29 cellular contexts compared by ENCODE assay signal in genomic region chr10:97814996-97815395, GRCh38.
"Had no signal": no experiment of that assay in that cellular context is flagged by ENCODE, and none has a peak within 500 bp of the region (broad histone marks: within the 10 kb centered on the region; RNA-seq: fewer than 3 reads in every experiment).

No MANE protein-coding gene starts in this region.

- H3K9me3 Mint-ChIP-seq: stimulated activated effector memory CD8-positive, alpha-beta T cell treated with anti-CD3 and anti-CD28 coated beads, Interleukin-12 subunit alpha, Interleukin-12 subunit beta, amount 100 ng/mL, for 72 hours; stimulated activated memory B cell treated with anti-CD40 and anti-IgM and Interleukin-4, amounts not matched to agents 10 μg/mL and 1 μg/mL and 100 μg/mL, for 72 hours; stimulated activated naive B cell treated with anti-CD40 and anti-IgM and Interleukin-4, amounts not matched to agents 10 μg/mL and 1 μg/mL and 100 μg/mL, for 72 hours; stimulated activated naive CD8-positive, alpha-beta T cell treated with anti-CD3 and anti-CD28 coated beads, Interleukin-15, amount 100 ng/mL, for 72 hours; stimulated activated naive CD8-positive, alpha-beta T cell treated with anti-CD3 and anti-CD28 coated beads, Interleukin-15, Interleukin-2, amounts not matched to agents 100 ng/mL and 50 ng/mL, for 24 hours; type B pancreatic cell had no signal

- H3K4me3 ChIP-seq: stomach, suprapubic skin, testis, thoracic aorta, thyroid gland, tibial artery, tibial nerve, transverse colon, upper lobe of left lung, upper lobe of right lung, uterus, vagina had no signal

- H3K4me1 Mint-ChIP-seq: stimulated activated effector memory CD8-positive, alpha-beta T cell treated with anti-CD3 and anti-CD28 coated beads, Interleukin-12 subunit alpha, Interleukin-12 subunit beta, amount 100 ng/mL, for 72 hours; stimulated activated memory B cell treated with anti-CD40 and anti-IgM and Interleukin-4, amounts not matched to agents 10 μg/mL and 1 μg/mL and 100 μg/mL, for 72 hours; stimulated activated naive B cell treated with anti-CD40 and anti-IgM and Interleukin-4, amounts not matched to agents 10 μg/mL and 1 μg/mL and 100 μg/mL, for 72 hours; stimulated activated naive CD8-positive, alpha-beta T cell treated with anti-CD3 and anti-CD28 coated beads, Interleukin-15, amount 100 ng/mL, for 72 hours had no signal

- H3K36me3 Mint-ChIP-seq: stimulated activated effector memory CD8-positive, alpha-beta T cell treated with anti-CD3 and anti-CD28 coated beads, Interleukin-12 subunit alpha, Interleukin-12 subunit beta, amount 100 ng/mL, for 72 hours; stimulated activated memory B cell treated with anti-CD40 and anti-IgM and Interleukin-4, amounts not matched to agents 10 μg/mL and 1 μg/mL and 100 μg/mL, for 72 hours; stimulated activated naive B cell treated with anti-CD40 and anti-IgM and Interleukin-4, amounts not matched to agents 10 μg/mL and 1 μg/mL and 100 μg/mL, for 72 hours; type B pancreatic cell had no signal

- ATAC-seq: stimulated activated effector memory CD8-positive, alpha-beta T cell treated with anti-CD3 and anti-CD28 coated beads, Interleukin-12 subunit alpha, Interleukin-12 subunit beta, amount 100 ng/mL, for 72 hours; stimulated activated memory B cell treated with anti-CD40 and anti-IgM and Interleukin-4, amounts not matched to agents 10 μg/mL and 1 μg/mL and 100 μg/mL, for 72 hours; stimulated activated naive B cell treated with anti-CD40 and anti-IgM and Interleukin-4, amounts not matched to agents 10 μg/mL and 1 μg/mL and 100 μg/mL, for 72 hours; stimulated activated naive CD8-positive, alpha-beta T cell treated with anti-CD3 and anti-CD28 coated beads, Interleukin-15, amount 100 ng/mL, for 72 hours; stimulated activated naive CD8-positive, alpha-beta T cell treated with anti-CD3 and anti-CD28 coated beads, Interleukin-15, Interleukin-2, amounts not matched to agents 100 U/mL and 50 U/mL, for 24 hours; upper lobe of right lung had no signal

- H3K27ac ChIP-seq: stomach, suprapubic skin, testis, thoracic aorta, thyroid gland, tibial artery, tibial nerve, transverse colon, upper lobe of left lung, upper lobe of right lung, uterus, vagina had no signal

- H3K27me3 ChIP-seq: testis, thyroid gland, tibial nerve, transverse colon, upper lobe of left lung, upper lobe of right lung, uterus, vagina had no signal

- H3K36me3 ChIP-seq: stomach, suprapubic skin, thoracic aorta, thyroid gland, tibial artery, tibial nerve, transverse colon, upper lobe of left lung, upper lobe of right lung, uterus, vagina had no signal

- DNase-seq: stimulated activated CD4-positive, alpha-beta T cell treated with anti-CD3 and anti-CD28 coated beads, Interleukin-2, amount 100 ng/mL, for 48 hours; stimulated activated CD4-positive, alpha-beta T cell treated with anti-CD3 and anti-CD28 coated beads, Interleukin-4, amount 100 ng/mL, for 1 hour; stimulated activated CD4-positive, alpha-beta T cell treated with anti-CD3 and anti-CD28 coated beads, Interleukin-4, amount 100 ng/mL, for 24 hours; stimulated activated CD4-positive, alpha-beta T cell treated with anti-CD3 and anti-CD28 coated beads, Interleukin-4, amount 100 ng/mL, for 4 hours; stimulated activated CD8-positive, alpha-beta memory T cell treated with anti-CD3 and anti-CD28 coated beads, Interleukin-4, amount 100 ng/mL, for 48 hours; stimulated activated naive B cell treated with anti-CD40 and anti-IgM and Interleukin-4, amounts not matched to agents 10 μg/mL and 1 μg/mL and 100 μg/mL, for 72 hours; stimulated activated naive CD4-positive, alpha-beta T cell; stimulated activated naive CD4-positive, alpha-beta T cell treated with Interleukin-2 at 50 U/mL for 16 hours; stimulated activated naive CD8-positive, alpha-beta T cell treated with anti-CD3 and anti-CD28 coated beads, Interleukin-15, amount 100 ng/mL, for 72 hours; stimulated activated naive CD8-positive, alpha-beta T cell treated with anti-CD3 and anti-CD28 coated beads, Interleukin-15, Interleukin-2, amounts not matched to agents 100 U/mL and 50 U/mL, for 24 hours; stomach; substantia nigra; testis; thyroid gland; tibial artery; transverse colon; trophoblast cell; upper lobe of left lung; upper lobe of right lung; uterus had no signal

- H3K4me3 Mint-ChIP-seq: stimulated activated effector memory CD8-positive, alpha-beta T cell treated with anti-CD3 and anti-CD28 coated beads, Interleukin-12 subunit alpha, Interleukin-12 subunit beta, amount 100 ng/mL, for 72 hours; stimulated activated memory B cell treated with anti-CD40 and anti-IgM and Interleukin-4, amounts not matched to agents 10 μg/mL and 1 μg/mL and 100 μg/mL, for 72 hours; stimulated activated naive B cell treated with anti-CD40 and anti-IgM and Interleukin-4, amounts not matched to agents 10 μg/mL and 1 μg/mL and 100 μg/mL, for 72 hours; stimulated activated naive CD8-positive, alpha-beta T cell treated with anti-CD3 and anti-CD28 coated beads, Interleukin-15, amount 100 ng/mL, for 72 hours; stimulated activated naive CD8-positive, alpha-beta T cell treated with anti-CD3 and anti-CD28 coated beads, Interleukin-15, Interleukin-2, amounts not matched to agents 100 ng/mL and 50 ng/mL, for 24 hours; type B pancreatic cell had no signal

- H3K27me3 Mint-ChIP-seq: stimulated activated naive CD8-positive, alpha-beta T cell treated with anti-CD3 and anti-CD28 coated beads, Interleukin-15, amount 100 ng/mL, for 72 hours had no signal

- FAIRE-seq: urothelium cell line had no signal

- H3K9me3 ChIP-seq: stomach, suprapubic skin, testis, thoracic aorta, thyroid gland, tibial artery, tibial nerve, transverse colon, upper lobe of left lung, upper lobe of right lung, uterus, vagina had no signal

- H3K27ac Mint-ChIP-seq: stimulated activated effector memory CD8-positive, alpha-beta T cell treated with anti-CD3 and anti-CD28 coated beads, Interleukin-12 subunit alpha, Interleukin-12 subunit beta, amount 100 ng/mL, for 72 hours; stimulated activated memory B cell treated with anti-CD40 and anti-IgM and Interleukin-4, amounts not matched to agents 10 μg/mL and 1 μg/mL and 100 μg/mL, for 72 hours; stimulated activated naive B cell treated with anti-CD40 and anti-IgM and Interleukin-4, amounts not matched to agents 10 μg/mL and 1 μg/mL and 100 μg/mL, for 72 hours; stimulated activated naive CD8-positive, alpha-beta T cell treated with anti-CD3 and anti-CD28 coated beads, Interleukin-15, Interleukin-2, amounts not matched to agents 100 ng/mL and 50 ng/mL, for 24 hours; type B pancreatic cell had no signal

- H3K4me1 ChIP-seq: stomach, suprapubic skin, testis, tibial artery, tibial nerve, transverse colon, upper lobe of left lung, upper lobe of right lung, uterus, vagina had no signal
